In genomic region chr3:53269193-53269592, GRCh38 we compare ENCODE assay signal across 8 cellular contexts. TPM values are rescaled to one million over a fixed set of nuclear protein-coding genes. Genes with fewer than 3 reads are reported as not detected.
DNase-seq lines count a peak whose midpoint lies in the region; ATAC-seq, FAIRE-seq and TF ChIP-seq lines count a peak whose summit lies in the region.
"Not testable (repeated sequence)": the region's sequence is repeated elsewhere in the genome, so short reads cannot be mapped to it uniquely, and the experiment has no call there.

No MANE protein-coding gene starts in this region.

- in situ Hi-C loops in mammary epithelial cell (cut with MboI; ENCODE audit: low sequenced_read_pairs in 2 of 2): not testable (repeated sequence)

- intact Hi-C loops in mammary epithelial cell (cut with micrococcal nuclease); left lung (cut with DNase I): not testable (repeated sequence)

- H3K79me2 ChIP-seq in mammary epithelial cell (ENCODE audit: insufficient read depth, low read length); osteoblast (ENCODE audit: insufficient read depth, low read length): not testable (repeated sequence)

- not testable (repeated sequence) for TF ChIP-seq RAD21 in A549 (conservative IDR thresholded peaks at IDR 0.05 in 1 of 2, IDR thresholded peaks at IDR 0.05 in 1 of 2)

- dilution Hi-C loops in mammary epithelial cell (cut with HindIII; ENCODE audit: low sequenced_read_pairs): not testable (repeated sequence)

- WGBS in A549 (ENCODE audit: missing lambda C conversion rate): 2% methylated on average over 11 of the region's 11 CpGs
- 100% methylated on average over 7 of the region's 11 CpGs for WGBS in mammary epithelial cell (ENCODE audit: low coverage, missing lambda C conversion rate)
- 93 to 95% methylated on average over 8 to 10 of the region's 11 CpGs for WGBS in gastroesophageal sphincter (ENCODE audit: low coverage in 1 of 2), 2 donors

- TF ChIP-seq POLR2A in A549 (IDR thresholded peaks at IDR 0.05; ENCODE audit: low read length); Peyer's patch (IDR thresholded peaks at IDR 0.05); gastroesophageal sphincter (IDR thresholded peaks at IDR 0.05): not testable (repeated sequence)

- H3K27ac ChIP-seq in A549 (peak overlapping the region; percentile 99 to 100), HL-60 (replicated peaks) (peak overlapping the region; percentile 90), Peyer's patch (peak overlapping the region in 3 of 4 donors; percentile 13 to 71 (median 63)), mammary epithelial cell (ENCODE audit: insufficient read depth, low read depth, low read length) (peak overlapping the region; percentile 69), gastroesophageal sphincter (peak overlapping the region; percentile 82 to 92 (median 90)), left lung (peak overlapping the region; percentile 89 to 92), osteoblast (ENCODE audit: low read depth, low read length) (peak overlapping the region; percentile 90), stomach smooth muscle (ENCODE audit: low read length) (peak overlapping the region; percentile 89)

- not testable (repeated sequence) for H3K9me3 ChIP-seq in A549; Peyer's patch; mammary epithelial cell (replicated peaks; ENCODE audit: insufficient read depth, low read length); gastroesophageal sphincter; left lung; osteoblast (ENCODE audit: low read depth, low read length); stomach smooth muscle (ENCODE audit: control insufficient read depth in 2 of 2, low read length in 2 of 2)

- DNase-seq in A549 (ENCODE audit: low read depth in 1 of 2, low spot score in 1 of 2): peak in 1 of 2 experiments; percentile 80
- not testable (repeated sequence) for DNase-seq in HL-60 (ENCODE audit: low read depth in 1 of 2, low spot score in 1 of 2); Peyer's patch; mammary epithelial cell; left lung; osteoblast (ENCODE audit: insufficient read length, low spot score, missing footprints)

- TF ChIP-seq EP300 in A549 (IDR thresholded peaks at IDR 0.05): peak in 1 of 2 experiments; percentile 12; a peak in 1 of 5 replicates
- not testable (repeated sequence) for TF ChIP-seq EP300 in gastroesophageal sphincter (IDR thresholded peaks at IDR 0.05)

- peaks cover 67% of the 10 kb centered on the region for H3K4me1 ChIP-seq in A549
- H3K4me1 ChIP-seq in Peyer's patch: peaks cover 0 to 10% (median 2%) of the 10 kb centered on the region in 4 donors
- peaks cover 28% of the 10 kb centered on the region for H3K4me1 ChIP-seq in mammary epithelial cell (ENCODE audit: insufficient read depth, low read length)
- H3K4me1 ChIP-seq in gastroesophageal sphincter: peaks cover 7 to 34% (median 19%) of the 10 kb centered on the region in 3 donors
- H3K4me1 ChIP-seq in left lung: peaks cover 16 to 42% of the 10 kb centered on the region in 2 donors
- H3K4me1 ChIP-seq in osteoblast (ENCODE audit: insufficient read depth, low read length): peaks cover 15% of the 10 kb centered on the region
- H3K4me1 ChIP-seq in stomach smooth muscle (ENCODE audit: control insufficient read depth, insufficient read depth, low read length): peaks cover 14% of the 10 kb centered on the region

- peak overlapping the region; percentile 25; the same call in 2 of the 3 replicates for H3K4me3 ChIP-seq in A549
- not testable (repeated sequence) for H3K4me3 ChIP-seq in HL-60 (replicated peaks; ENCODE audit: insufficient read depth, low read length); Peyer's patch; mammary epithelial cell (replicated peaks in 1 of 3; ENCODE audit: insufficient read depth in 1 of 3, low read depth in 2 of 3, low read length in 3 of 3); gastroesophageal sphincter; left lung; osteoblast (ENCODE audit: insufficient read depth, low read length); stomach smooth muscle (ENCODE audit: low read length in 2 of 2)

- not testable (repeated sequence) for FAIRE-seq in A549 (lab: Jason Lieb, UNC)

- not testable (repeated sequence) for TF ChIP-seq CTCF in A549 (IDR thresholded peaks at IDR 0.05); HL-60 (IDR thresholded peaks at IDR 0.05; ENCODE audit: insufficient read depth, low read length); Peyer's patch (IDR thresholded peaks at IDR 0.05); mammary epithelial cell (conservative IDR thresholded peaks at IDR 0.05 in 1 of 2, IDR thresholded peaks at IDR 0.05 in 1 of 2; ENCODE audit: extremely low read depth in 1 of 2, insufficient read depth in 1 of 2, low read depth in 1 of 2, low read length in 2 of 2); gastroesophageal sphincter (IDR thresholded peaks at IDR 0.05); left lung (IDR thresholded peaks at IDR 0.05); osteoblast (IDR thresholded peaks at IDR 0.05; ENCODE audit: extremely low read depth, low read depth, low read length)

- not testable (repeated sequence) for H2AFZ ChIP-seq in mammary epithelial cell (ENCODE audit: low read depth, low read length); osteoblast (ENCODE audit: low read length)

- CTCF ChIA-PET in A549 (lab: Yijun Ruan, JAX): interaction anchor here (1.8 kb wide), 1 partner anchor 38 kb away, joined by 6 read pairs; no protein-coding TSS in a partner anchor
- CTCF ChIA-PET in mammary epithelial cell (lab: Charles Lee; ENCODE audit: low non-redundant PET): not testable (repeated sequence)

- peak in 1 of 2 experiments; percentile 12; a peak in 2 of 6 replicates for ATAC-seq in A549
- ATAC-seq in gastroesophageal sphincter, left lung: not testable (repeated sequence)

- H3K27me3 ChIP-seq in HL-60 (ENCODE audit: insufficient read depth, poor library complexity, severe bottlenecking); Peyer's patch; mammary epithelial cell (ENCODE audit: insufficient read depth, low read length); gastroesophageal sphincter; left lung; osteoblast (ENCODE audit: insufficient read depth, low read length); stomach smooth muscle (ENCODE audit: control insufficient read depth in 1 of 2, insufficient read depth in 2 of 2, low read length in 2 of 2): not testable (repeated sequence)

- H3K9ac ChIP-seq in mammary epithelial cell (ENCODE audit: insufficient read depth, low read length); stomach smooth muscle (ENCODE audit: low read length in 2 of 2): not testable (repeated sequence)

- POLR2A ChIA-PET in A549 (lab: Yijun Ruan, JAX): interaction anchor here (1.4 to 2.3 kb wide), 2 partner anchors 14 to 31 kb away, joined by 8 to 22 read pairs; partner anchors contain the start of gene TKT

- not testable (repeated sequence) for BruUV-seq in mammary epithelial cell (replicated peaks; lab: Mats Ljungman, UMichigan)

- not testable (repeated sequence) for H3K36me3 ChIP-seq in Peyer's patch; mammary epithelial cell (ENCODE audit: insufficient read depth, low read length); gastroesophageal sphincter; left lung; osteoblast (ENCODE audit: insufficient read depth, low read length); stomach smooth muscle (ENCODE audit: control insufficient read depth in 2 of 2, insufficient read depth in 2 of 2, low read length in 2 of 2)

- H4K20me1 ChIP-seq in mammary epithelial cell (ENCODE audit: insufficient read depth, low read length); osteoblast (ENCODE audit: insufficient read depth, low read length): not testable (repeated sequence)

- peak overlapping the region; percentile 78 for H3K4me2 ChIP-seq in A549
- not testable (repeated sequence) for H3K4me2 ChIP-seq in mammary epithelial cell (ENCODE audit: insufficient read depth, low read depth, low read length); osteoblast (ENCODE audit: insufficient read depth, low read length)

TF ChIP-seq in A549, 52 proteins besides CTCF, POLR2A, EP300 and RAD21:
- TF ChIP-seq ZSCAN20 (CRISPR knock-in tag; IDR thresholded peaks at IDR 0.05) (peak; percentile 54; the same call in 1 of the 2 replicates), FOSL2 (CRISPR knock-in tag; IDR thresholded peaks at IDR 0.05) (peak; percentile 23; the same call in 1 of the 2 replicates), CEBPB (IDR thresholded peaks at IDR 0.05) (peak; percentile 48 to 86; a peak in 3 of 4 replicates), HOXB5 (CRISPR knock-in tag; IDR thresholded peaks at IDR 0.05) (0 out of 2 replicates have a peak, but pooled peaks have one; percentile 22), FOSB (CRISPR knock-in tag; IDR thresholded peaks at IDR 0.05) (0 out of 2 replicates have a peak, but pooled peaks have one; percentile 44), EHF (CRISPR knock-in tag; IDR thresholded peaks at IDR 0.05) (0 out of 2 replicates have a peak, but pooled peaks have one; percentile 25)
- not testable (repeated sequence) for TF ChIP-seq FOSL2 (IDR thresholded peaks at IDR 0.05)

RNA-seq across cellular contexts. Expression of gene TKT, which starts 13.4 kb away (rescaled TPM):
- polyA plus RNA-seq in A549 (2011; rRNA removed) (628 and 740 TPM in 2 replicates), A549 (2017; fragmentation: RNase III; extraction: RNeasy Plus Mini Kit Qiagen cat#74134 plus additional on column Dnase treatment) (1,284 to 1,468 TPM (median 1,457 TPM) in 3 replicates), mammary epithelial cell (437 TPM)
- 788 and 1,278 TPM in 2 replicates for polyA plus RNA-seq in A549 (2012; cell fraction: cytosol; rRNA removed)
- 1,392 and 1,832 TPM in 2 replicates for polyA plus RNA-seq in A549 (2012; cell fraction: nucleus; rRNA removed)
- 615 and 777 TPM in 2 replicates for polyA minus RNA-seq in A549 (2011; rRNA and poly(A)+ RNA removed)
- total RNA-seq in Peyer's patch (100 to 1,000 TPM; 130 to 171 (median 145) TPM), mammary epithelial cell (100 to 1,000 TPM; 545 to 600 TPM), gastroesophageal sphincter (100 to 1,000 TPM; 218 to 386 (median 278) TPM), left lung (100 to 1,000 TPM; 458 to 594 TPM), osteoblast (413 and 453 TPM in 2 replicates)
- polyA minus RNA-seq in mammary epithelial cell: 384 TPM
